1 cellular context compared by ENCODE assay signal in genomic region chr13:106603568-106603967, GRCh38.
TF ChIP-seq lines count a peak whose summit lies in the region.

No MANE protein-coding gene starts in this region.

TF ChIP-seq in IMR-90, 13 proteins besides CTCF, POLR2A, EP300 and RAD21:
- peak; percentile 23; the same call in 1 of the 2 replicates for TF ChIP-seq CEBPB (IDR thresholded peaks at IDR 0.05; ENCODE audit: low read depth, low read length)
- no peak for TF ChIP-seq CHD1 (IDR thresholded peaks at IDR 0.05; ENCODE audit: low read depth, low read length)
- no peak for TF ChIP-seq USF2 (IDR thresholded peaks at IDR 0.05; ENCODE audit: low read depth, low read length)
